In the genomic region with DNA sequence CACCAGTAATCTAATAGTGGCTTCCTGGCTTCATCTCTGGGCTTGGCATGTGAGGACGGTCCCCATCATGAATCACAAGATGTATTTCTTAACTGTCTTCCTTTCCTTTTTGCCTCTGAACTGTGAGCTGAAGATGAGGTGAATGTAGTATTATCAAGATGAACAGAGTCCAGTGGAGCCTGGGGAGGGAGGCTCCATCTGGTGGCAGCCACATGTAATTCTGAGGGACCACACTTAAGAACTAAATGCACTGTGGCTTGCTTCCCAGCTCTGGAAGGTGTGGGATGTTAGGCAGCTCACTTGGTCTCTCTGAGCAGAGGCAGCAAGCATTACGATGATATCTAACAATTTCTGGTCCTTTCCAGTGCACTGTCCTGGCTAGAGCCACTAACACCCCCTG, we compare ENCODE assay signal across 9 cellular contexts.
A peak's percentile ranks its signal among the peaks of the same experiment; 100 is the strongest.
DNase-seq lines count a peak whose midpoint lies in the region; ATAC-seq, FAIRE-seq and TF ChIP-seq lines count a peak whose summit lies in the region.
"Had no signal": no experiment of that assay in that cellular context is flagged by ENCODE, and none has a peak within 500 bp of the region (broad histone marks: within the 10 kb centered on the region; RNA-seq: fewer than 3 reads in every experiment).

No MANE protein-coding gene starts in this region.

- H3K4me3 Mint-ChIP-seq in Caco-2 (ENCODE audit: unreplicated experiment): no peak overlapping the region

- H3K4me1 Mint-ChIP-seq in Caco-2 (ENCODE audit: low read depth, unreplicated experiment): no peaks in the 10 kb centered on the region

- H3K4me3 ChIP-seq in Caco-2 (ENCODE audit: low read depth, low read length): no peak overlapping the region
- no peak overlapping the region for H3K4me3 ChIP-seq in bronchial epithelial cell (ENCODE audit: low read depth, low read length)
- H3K4me3 ChIP-seq: MG63 had no signal

- H3K36me3 Mint-ChIP-seq in Caco-2 (ENCODE audit: insufficient read depth, unreplicated experiment): no peaks in the 10 kb centered on the region

- BruUV-seq in Caco-2 (replicated peaks; lab: Mats Ljungman, UMichigan): no TSS peak

- CTCF ChIA-PET in Caco-2 (lab: Charles Lee): interaction anchor here (1.1 kb wide), 1 partner anchor 360 kb away, joined by 4 read pairs; no protein-coding TSS in a partner anchor

- no peaks in the 10 kb centered on the region for H3K9me3 ChIP-seq in Caco-2
- H3K9me3 ChIP-seq: MG63 had no signal

- peak; percentile 70 to 80 for TF ChIP-seq CTCF in Caco-2 (IDR thresholded peaks at IDR 0.05; ENCODE audit: insufficient read depth in 1 of 2, low read depth in 1 of 2, low read length in 1 of 2, severe bottlenecking in 1 of 2, unreplicated experiment in 1 of 2)
- TF ChIP-seq CTCF in bronchial epithelial cell (IDR thresholded peaks at IDR 0.05; ENCODE audit: insufficient read depth, low read length, severe bottlenecking): peak; percentile 63

- POLR2A ChIA-PET in Caco-2 (lab: Charles Lee): no interaction called here

- intact Hi-C loops in Caco-2 (cut with micrococcal nuclease; ENCODE audit: unreplicated experiment): loop anchor here (1.0 to 5.0 kb wide), 2 partner anchors 126 to 359 kb away; no protein-coding TSS in a partner anchor

- no peaks in the 10 kb centered on the region for H3K9me3 Mint-ChIP-seq in Caco-2 (ENCODE audit: unreplicated experiment)

- ATAC-seq in GM18498 (IDR thresholded peaks at IDR 0.05; ENCODE audit: unreplicated experiment) (no peak), HG03025 (IDR thresholded peaks at IDR 0.05; ENCODE audit: low FRiP score, unreplicated experiment) (no peak), GM21576 (IDR thresholded peaks at IDR 0.05; ENCODE audit: unreplicated experiment) (no peak)

- H3K27me3 ChIP-seq in Caco-2 (replicated peaks; ENCODE audit: control insufficient read depth, insufficient read depth, low read length) (no peaks in the 10 kb centered on the region), bronchial epithelial cell (ENCODE audit: control insufficient read depth, insufficient read depth, low read length) (no peaks in the 10 kb centered on the region)

- no peak for FAIRE-seq in bronchial epithelial cell (lab: Jason Lieb, UNC)

- no peaks in the 10 kb centered on the region for H3K4me1 ChIP-seq in Caco-2

- H3K36me3 ChIP-seq in Caco-2 (ENCODE audit: control insufficient read depth, insufficient read depth, low read length) (no peaks in the 10 kb centered on the region), bronchial epithelial cell (ENCODE audit: control insufficient read depth, insufficient read depth, low read length) (no peaks in the 10 kb centered on the region)
- H3K36me3 ChIP-seq: MG63 had no signal

- H3K27ac Mint-ChIP-seq in Caco-2 (ENCODE audit: unreplicated experiment): no peak overlapping the region

- peak in 1 of 2 experiments; percentile 28 for DNase-seq in Caco-2
- peak; percentile 8 for DNase-seq in HuH-7 (ENCODE audit: low spot score)
- DNase-seq in bronchial epithelial cell (ENCODE audit: low read depth): peak; percentile 15
- DNase-seq in lung microvascular endothelial cell (ENCODE audit: low read depth in 2 of 2): peak; percentile 7 to 33
- DNase-seq in AG08396 (ENCODE audit: low spot score): no peak
- DNase-seq: MG63 had no signal

- H3K27me3 Mint-ChIP-seq in Caco-2 (ENCODE audit: insufficient read depth, unreplicated experiment): peaks cover 29% of the 10 kb centered on the region
